12 cellular contexts compared by ENCODE assay signal in genomic region chr16:4536391-4537106, GRCh38. TPM values are rescaled to one million over a fixed set of nuclear protein-coding genes. Genes with fewer than 3 reads are reported as not detected.
A peak's percentile ranks its signal among the peaks of the same experiment; 100 is the strongest.
DNase-seq lines count a peak whose midpoint lies in the region; ATAC-seq and TF ChIP-seq lines count a peak whose summit lies in the region.
"Had no signal": no experiment of that assay in that cellular context is flagged by ENCODE, and none has a peak within 500 bp of the region (broad histone marks: within the 10 kb centered on the region; RNA-seq: fewer than 3 reads in every experiment).

No MANE protein-coding gene starts in this region.

- H3K4me3 ChIP-seq in RWPE2 (ENCODE audit: severe bottlenecking), result peak overlapping the region; percentile 55

- H3K27ac ChIP-seq in RWPE2 (ENCODE audit: poor library complexity, severe bottlenecking) (no peak overlapping the region), epithelial cell of prostate (peak overlapping the region; percentile 52)
- H3K27ac ChIP-seq: 22Rv1 had no signal

- H3K27me3 Mint-ChIP-seq in progenitor cell of endocrine pancreas, result peaks cover 9% of the 10 kb centered on the region

- TF ChIP-seq CTCF in RWPE2 (IDR thresholded peaks at IDR 0.05; ENCODE audit: poor library complexity, severe bottlenecking) (no peak), progenitor cell of endocrine pancreas (IDR thresholded peaks at IDR 0.05; ENCODE audit: unreplicated experiment) (no peak)

- intact Hi-C loops in cardiac septum (cut with DNase I), result no loop called here

- H3K9me3 ChIP-seq in RWPE2 (ENCODE audit: severe bottlenecking), result peaks cover 10% of the 10 kb centered on the region
- H3K9me3 ChIP-seq: prostate gland had no signal

- H3K36me3 ChIP-seq in RWPE2 (ENCODE audit: low read depth), result no peaks in the 10 kb centered on the region
- H3K36me3 ChIP-seq: prostate gland had no signal

- peaks cover 6% of the 10 kb centered on the region for H3K9me3 Mint-ChIP-seq in progenitor cell of endocrine pancreas (ENCODE audit: low read depth)

- peaks cover 6% of the 10 kb centered on the region for H3K4me1 Mint-ChIP-seq in progenitor cell of endocrine pancreas (ENCODE audit: low read depth)

- no peak overlapping the region for H3K27ac Mint-ChIP-seq in progenitor cell of endocrine pancreas

- H3K4me3 Mint-ChIP-seq in progenitor cell of endocrine pancreas (ENCODE audit: low read depth), result peak overlapping the region; percentile 67

- no peak for ATAC-seq in RWPE2 (ENCODE audit: low read depth)

- peak; percentile 12 for DNase-seq in DMS79 (lab: John Stamatoyannopoulos, UW)
- DNase-seq in DMS79 treated with DMSO at 0.1 percent for 48 hours (lab: John Stamatoyannopoulos, UW), result no peak
- DNase-seq in RWPE2 (ENCODE audit: low spot score), result no peak
- DNase-seq in epithelial cell of prostate (ENCODE audit: low read depth, low spot score), result no peak
- no peak for DNase-seq in progenitor cell of endocrine pancreas (ENCODE audit: low spot score, unreplicated experiment)
- DNase-seq in cardiac septum (ENCODE audit: low spot score), result no peak
- no peak for DNase-seq in ureter (ENCODE audit: low spot score)
- no peak for DNase-seq in SW480 (ENCODE audit: low spot score)
- DNase-seq: effector memory CD4-positive, alpha-beta T cell; SIG-M5 had no signal

- peaks cover 7% of the 10 kb centered on the region for H3K4me1 ChIP-seq in RWPE2 (ENCODE audit: insufficient read depth, poor library complexity, severe bottlenecking)
- H3K4me1 ChIP-seq: prostate gland had no signal

- H3K27me3 ChIP-seq in RWPE2 (ENCODE audit: insufficient read depth, poor library complexity, severe bottlenecking), result no peaks in the 10 kb centered on the region

- H3K36me3 Mint-ChIP-seq in progenitor cell of endocrine pancreas (ENCODE audit: insufficient read depth), result peaks cover 15% of the 10 kb centered on the region

RNA-seq across cellular contexts. Expression of gene CDIP1, which starts 2.0 kb away (rescaled TPM):
- total RNA-seq in progenitor cell of endocrine pancreas (30.2 and 31.8 TPM in 2 replicates), cardiac septum (42.1 TPM), ureter (32.4 TPM)

RNA-seq across cellular contexts. Expression of gene C16orf96, which starts 19.6 kb away (rescaled TPM):
- 1.2 and 1.7 TPM in 2 replicates for total RNA-seq in progenitor cell of endocrine pancreas
- 0.11 TPM for total RNA-seq in cardiac septum
- not detected for total RNA-seq in ureter
